In the genomic region with DNA sequence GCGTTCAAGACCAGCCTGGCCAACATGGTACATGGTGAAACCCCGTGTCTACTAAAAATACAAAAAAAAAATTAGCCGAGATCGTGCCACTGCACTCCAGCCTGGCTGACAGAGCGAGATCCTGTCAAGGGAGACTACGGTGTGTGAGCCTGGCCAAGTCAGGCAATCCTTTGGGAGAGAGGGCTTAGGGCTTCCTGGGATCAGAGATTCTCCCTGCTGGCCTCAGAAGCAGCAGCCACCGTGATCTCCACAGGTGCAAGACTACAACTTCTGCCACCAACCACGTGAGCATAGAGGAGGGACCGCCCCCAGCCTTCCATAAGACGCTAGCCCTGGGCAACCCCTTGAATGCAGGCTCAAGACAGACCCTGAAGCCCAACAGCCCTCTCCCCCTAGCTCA, we compare ENCODE assay signal across 2 cellular contexts.
TF ChIP-seq lines count a peak whose summit lies in the region.

No MANE protein-coding gene starts in this region.

TF ChIP-seq in SK-N-SH, 30 proteins besides CTCF, POLR2A, EP300 and RAD21 (continued from another document):
- TF ChIP-seq CHD2 (IDR thresholded peaks at IDR 0.05; ENCODE audit: low read length, partially characterized antibody) (no peak), FOXJ3 (CRISPR knock-in tag; IDR thresholded peaks at IDR 0.05) (no peak), JUND (IDR thresholded peaks at IDR 0.05) (no peak)

TF ChIP-seq in SK-N-SH treated with all-trans-retinoic acid at 6 μM for 48 hours, 23 proteins besides CTCF, POLR2A, EP300 and RAD21 (continued from another document):
- TF ChIP-seq GLIS3 (CRISPR knock-in tag; IDR thresholded peaks at IDR 0.05) (no peak), ZNF8 (CRISPR knock-in tag; IDR thresholded peaks at IDR 0.05) (no peak)
- TF ChIP-seq, protein P1, sequence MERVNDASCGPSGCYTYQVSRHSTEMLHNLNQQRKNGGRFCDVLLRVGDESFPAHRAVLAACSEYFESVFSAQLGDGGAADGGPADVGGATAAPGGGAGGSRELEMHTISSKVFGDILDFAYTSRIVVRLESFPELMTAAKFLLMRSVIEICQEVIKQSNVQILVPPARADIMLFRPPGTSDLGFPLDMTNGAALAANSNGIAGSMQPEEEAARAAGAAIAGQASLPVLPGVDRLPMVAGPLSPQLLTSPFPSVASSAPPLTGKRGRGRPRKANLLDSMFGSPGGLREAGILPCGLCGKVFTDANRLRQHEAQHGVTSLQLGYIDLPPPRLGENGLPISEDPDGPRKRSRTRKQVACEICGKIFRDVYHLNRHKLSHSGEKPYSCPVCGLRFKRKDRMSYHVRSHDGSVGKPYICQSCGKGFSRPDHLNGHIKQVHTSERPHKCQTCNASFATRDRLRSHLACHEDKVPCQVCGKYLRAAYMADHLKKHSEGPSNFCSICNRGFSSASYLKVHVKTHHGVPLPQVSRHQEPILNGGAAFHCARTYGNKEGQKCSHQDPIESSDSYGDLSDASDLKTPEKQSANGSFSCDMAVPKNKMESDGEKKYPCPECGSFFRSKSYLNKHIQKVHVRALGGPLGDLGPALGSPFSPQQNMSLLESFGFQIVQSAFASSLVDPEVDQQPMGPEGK (CRISPR knock-in tag; IDR thresholded peaks at IDR 0.05; ENCODE audit: borderline replicate concordance) = no peak
- TF ChIP-seq, protein P2, sequence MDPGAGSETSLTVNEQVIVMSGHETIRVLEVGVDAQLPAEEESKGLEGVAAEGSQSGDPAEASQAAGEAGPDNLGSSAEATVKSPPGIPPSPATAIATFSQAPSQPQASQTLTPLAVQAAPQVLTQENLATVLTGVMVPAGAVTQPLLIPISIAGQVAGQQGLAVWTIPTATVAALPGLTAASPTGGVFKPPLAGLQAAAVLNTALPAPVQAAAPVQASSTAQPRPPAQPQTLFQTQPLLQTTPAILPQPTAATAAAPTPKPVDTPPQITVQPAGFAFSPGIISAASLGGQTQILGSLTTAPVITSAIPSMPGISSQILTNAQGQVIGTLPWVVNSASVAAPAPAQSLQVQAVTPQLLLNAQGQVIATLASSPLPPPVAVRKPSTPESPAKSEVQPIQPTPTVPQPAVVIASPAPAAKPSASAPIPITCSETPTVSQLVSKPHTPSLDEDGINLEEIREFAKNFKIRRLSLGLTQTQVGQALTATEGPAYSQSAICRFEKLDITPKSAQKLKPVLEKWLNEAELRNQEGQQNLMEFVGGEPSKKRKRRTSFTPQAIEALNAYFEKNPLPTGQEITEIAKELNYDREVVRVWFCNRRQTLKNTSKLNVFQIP (CRISPR knock-in tag; IDR thresholded peaks at IDR 0.05; ENCODE audit: borderline replicate concordance, low read depth) = no peak
- TF ChIP-seq, protein P3, sequence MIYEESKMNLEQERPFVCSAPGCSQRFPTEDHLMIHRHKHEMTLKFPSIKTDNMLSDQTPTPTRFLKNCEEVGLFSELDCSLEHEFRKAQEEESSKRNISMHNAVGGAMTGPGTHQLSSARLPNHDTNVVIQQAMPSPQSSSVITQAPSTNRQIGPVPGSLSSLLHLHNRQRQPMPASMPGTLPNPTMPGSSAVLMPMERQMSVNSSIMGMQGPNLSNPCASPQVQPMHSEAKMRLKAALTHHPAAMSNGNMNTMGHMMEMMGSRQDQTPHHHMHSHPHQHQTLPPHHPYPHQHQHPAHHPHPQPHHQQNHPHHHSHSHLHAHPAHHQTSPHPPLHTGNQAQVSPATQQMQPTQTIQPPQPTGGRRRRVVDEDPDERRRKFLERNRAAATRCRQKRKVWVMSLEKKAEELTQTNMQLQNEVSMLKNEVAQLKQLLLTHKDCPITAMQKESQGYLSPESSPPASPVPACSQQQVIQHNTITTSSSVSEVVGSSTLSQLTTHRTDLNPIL (CRISPR knock-in tag; IDR thresholded peaks at IDR 0.05; ENCODE audit: low read depth) = no peak
- TF ChIP-seq, protein P4, sequence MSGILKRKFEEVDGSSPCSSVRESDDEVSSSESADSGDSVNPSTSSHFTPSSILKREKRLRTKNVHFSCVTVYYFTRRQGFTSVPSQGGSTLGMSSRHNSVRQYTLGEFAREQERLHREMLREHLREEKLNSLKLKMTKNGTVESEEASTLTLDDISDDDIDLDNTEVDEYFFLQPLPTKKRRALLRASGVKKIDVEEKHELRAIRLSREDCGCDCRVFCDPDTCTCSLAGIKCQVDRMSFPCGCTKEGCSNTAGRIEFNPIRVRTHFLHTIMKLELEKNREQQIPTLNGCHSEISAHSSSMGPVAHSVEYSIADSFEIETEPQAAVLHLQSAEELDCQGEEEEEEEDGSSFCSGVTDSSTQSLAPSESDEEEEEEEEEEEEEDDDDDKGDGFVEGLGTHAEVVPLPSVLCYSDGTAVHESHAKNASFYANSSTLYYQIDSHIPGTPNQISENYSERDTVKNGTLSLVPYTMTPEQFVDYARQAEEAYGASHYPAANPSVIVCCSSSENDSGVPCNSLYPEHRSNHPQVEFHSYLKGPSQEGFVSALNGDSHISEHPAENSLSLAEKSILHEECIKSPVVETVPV (CRISPR knock-in tag; IDR thresholded peaks at IDR 0.05) = no peak
- TF ChIP-seq, protein P5, sequence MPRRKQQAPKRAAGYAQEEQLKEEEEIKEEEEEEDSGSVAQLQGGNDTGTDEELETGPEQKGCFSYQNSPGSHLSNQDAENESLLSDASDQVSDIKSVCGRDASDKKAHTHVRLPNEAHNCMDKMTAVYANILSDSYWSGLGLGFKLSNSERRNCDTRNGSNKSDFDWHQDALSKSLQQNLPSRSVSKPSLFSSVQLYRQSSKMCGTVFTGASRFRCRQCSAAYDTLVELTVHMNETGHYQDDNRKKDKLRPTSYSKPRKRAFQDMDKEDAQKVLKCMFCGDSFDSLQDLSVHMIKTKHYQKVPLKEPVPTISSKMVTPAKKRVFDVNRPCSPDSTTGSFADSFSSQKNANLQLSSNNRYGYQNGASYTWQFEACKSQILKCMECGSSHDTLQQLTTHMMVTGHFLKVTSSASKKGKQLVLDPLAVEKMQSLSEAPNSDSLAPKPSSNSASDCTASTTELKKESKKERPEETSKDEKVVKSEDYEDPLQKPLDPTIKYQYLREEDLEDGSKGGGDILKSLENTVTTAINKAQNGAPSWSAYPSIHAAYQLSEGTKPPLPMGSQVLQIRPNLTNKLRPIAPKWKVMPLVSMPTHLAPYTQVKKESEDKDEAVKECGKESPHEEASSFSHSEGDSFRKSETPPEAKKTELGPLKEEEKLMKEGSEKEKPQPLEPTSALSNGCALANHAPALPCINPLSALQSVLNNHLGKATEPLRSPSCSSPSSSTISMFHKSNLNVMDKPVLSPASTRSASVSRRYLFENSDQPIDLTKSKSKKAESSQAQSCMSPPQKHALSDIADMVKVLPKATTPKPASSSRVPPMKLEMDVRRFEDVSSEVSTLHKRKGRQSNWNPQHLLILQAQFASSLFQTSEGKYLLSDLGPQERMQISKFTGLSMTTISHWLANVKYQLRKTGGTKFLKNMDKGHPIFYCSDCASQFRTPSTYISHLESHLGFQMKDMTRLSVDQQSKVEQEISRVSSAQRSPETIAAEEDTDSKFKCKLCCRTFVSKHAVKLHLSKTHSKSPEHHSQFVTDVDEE (CRISPR knock-in tag; IDR thresholded peaks at IDR 0.05) = no peak
